In genomic region chr7:123944395-123944794, GRCh38 we compare ENCODE assay signal across 27 cellular contexts. TPM values are rescaled to one million over a fixed set of nuclear protein-coding genes. Genes with fewer than 3 reads are reported as not detected.
"Had no signal": no experiment of that assay in that cellular context is flagged by ENCODE, and none has a peak within 500 bp of the region (broad histone marks: within the 10 kb centered on the region; RNA-seq: fewer than 3 reads in every experiment).

No MANE protein-coding gene starts in this region.

- H3K4me1 Mint-ChIP-seq: naive B cell; stimulated activated memory B cell treated with anti-CD40 and anti-IgM and Interleukin-4, amounts not matched to agents 10 μg/mL and 1 μg/mL and 100 μg/mL, for 72 hours had no signal

- H3K27me3 ChIP-seq: esophagus squamous epithelium, tibial artery, upper lobe of right lung, vagina had no signal

- H3K36me3 ChIP-seq: esophagus squamous epithelium, spleen, tibial artery, upper lobe of right lung, vagina had no signal

- H3K27me3 Mint-ChIP-seq: dendritic cell treated with granulocyte-macrophage colony-stimulating factor and Interleukin-4, amounts not matched to agents 40 ng/mL and 50 ng/mL, for 4 days; naive B cell; stimulated activated memory B cell treated with anti-CD40 and anti-IgM and Interleukin-4, amounts not matched to agents 10 μg/mL and 1 μg/mL and 100 μg/mL, for 72 hours had no signal

- H3K4me3 ChIP-seq: esophagus squamous epithelium, lung, spleen, tibial artery, upper lobe of right lung, vagina had no signal

- H3K27ac Mint-ChIP-seq: dendritic cell treated with granulocyte-macrophage colony-stimulating factor and Interleukin-4, amounts not matched to agents 40 ng/mL and 50 ng/mL, for 4 days; effector memory CD8-positive, alpha-beta T cell; naive B cell; nephron progenitor cell; stimulated activated memory B cell treated with anti-CD40 and anti-IgM and Interleukin-4, amounts not matched to agents 10 μg/mL and 1 μg/mL and 100 μg/mL, for 72 hours; stimulated activated naive CD8-positive, alpha-beta T cell treated with anti-CD3 and anti-CD28 coated beads, Interleukin-15, Interleukin-2, amounts not matched to agents 100 ng/mL and 50 ng/mL, for 24 hours had no signal

- H3K9me3 Mint-ChIP-seq: dendritic cell treated with granulocyte-macrophage colony-stimulating factor and Interleukin-4, amounts not matched to agents 40 ng/mL and 50 ng/mL, for 4 days; effector memory CD8-positive, alpha-beta T cell; naive B cell; nephron progenitor cell; stimulated activated memory B cell treated with anti-CD40 and anti-IgM and Interleukin-4, amounts not matched to agents 10 μg/mL and 1 μg/mL and 100 μg/mL, for 72 hours; stimulated activated naive CD8-positive, alpha-beta T cell treated with anti-CD3 and anti-CD28 coated beads, Interleukin-15, Interleukin-2, amounts not matched to agents 100 ng/mL and 50 ng/mL, for 24 hours had no signal

- H3K27ac ChIP-seq: esophagus squamous epithelium, spleen, tibial artery, upper lobe of right lung, vagina had no signal

- H3K4me3 Mint-ChIP-seq: dendritic cell treated with granulocyte-macrophage colony-stimulating factor and Interleukin-4, amounts not matched to agents 40 ng/mL and 50 ng/mL, for 4 days; effector memory CD8-positive, alpha-beta T cell; naive B cell; nephron progenitor cell; stimulated activated memory B cell treated with anti-CD40 and anti-IgM and Interleukin-4, amounts not matched to agents 10 μg/mL and 1 μg/mL and 100 μg/mL, for 72 hours; stimulated activated naive CD8-positive, alpha-beta T cell treated with anti-CD3 and anti-CD28 coated beads, Interleukin-15, Interleukin-2, amounts not matched to agents 100 ng/mL and 50 ng/mL, for 24 hours had no signal

- DNase-seq: effector memory CD8-positive, alpha-beta T cell; esophagus squamous epithelium; foreskin fibroblast; left colon; left ventricle myocardium superior; mesenchymal stem cell; naive B cell; nephron progenitor cell; posterior cingulate gyrus; spleen; stimulated activated CD4-positive, alpha-beta T cell treated with anti-CD3 and anti-CD28 coated beads, Interleukin-15, amount 100 ng/mL, for 24 hours; stimulated activated CD4-positive, alpha-beta T cell treated with anti-CD3 and anti-CD28 coated beads, Interleukin-1b, Interleukin-23, amount 100 ng/mL, for 48 hours; stimulated activated CD4-positive, alpha-beta T cell treated with anti-CD3 and anti-CD28 coated beads, Interleukin-4, amount 100 ng/mL, for 24 hours; tibial artery; upper lobe of right lung had no signal

- H3K36me3 Mint-ChIP-seq: naive B cell; stimulated activated memory B cell treated with anti-CD40 and anti-IgM and Interleukin-4, amounts not matched to agents 10 μg/mL and 1 μg/mL and 100 μg/mL, for 72 hours had no signal

- H3K4me1 ChIP-seq: esophagus squamous epithelium, spleen, tibial artery, upper lobe of right lung, vagina had no signal

- H3K9me3 ChIP-seq: esophagus squamous epithelium, spleen, tibial artery, upper lobe of right lung, vagina had no signal

- ATAC-seq: effector memory CD8-positive, alpha-beta T cell; left colon; left ventricle myocardium superior; sciatic nerve; stimulated activated memory B cell treated with anti-CD40 and anti-IgM and Interleukin-4, amounts not matched to agents 10 μg/mL and 1 μg/mL and 100 μg/mL, for 72 hours; upper lobe of right lung had no signal

RNA-seq across cellular contexts. Expression of gene SPAM1, which starts 19.4 kb away (rescaled TPM):
- total RNA-seq: epithelial cell of proximal tubule, esophagus squamous epithelium, kidney epithelial cell, left colon, left ventricle myocardium superior, lung, osteocyte, pulmonary artery endothelial cell, sciatic nerve, skeletal muscle tissue, spleen, temporal lobe, upper lobe of right lung, vagina had no signal
- polyA plus RNA-seq: lung, spleen had no signal
